In the genomic region with DNA sequence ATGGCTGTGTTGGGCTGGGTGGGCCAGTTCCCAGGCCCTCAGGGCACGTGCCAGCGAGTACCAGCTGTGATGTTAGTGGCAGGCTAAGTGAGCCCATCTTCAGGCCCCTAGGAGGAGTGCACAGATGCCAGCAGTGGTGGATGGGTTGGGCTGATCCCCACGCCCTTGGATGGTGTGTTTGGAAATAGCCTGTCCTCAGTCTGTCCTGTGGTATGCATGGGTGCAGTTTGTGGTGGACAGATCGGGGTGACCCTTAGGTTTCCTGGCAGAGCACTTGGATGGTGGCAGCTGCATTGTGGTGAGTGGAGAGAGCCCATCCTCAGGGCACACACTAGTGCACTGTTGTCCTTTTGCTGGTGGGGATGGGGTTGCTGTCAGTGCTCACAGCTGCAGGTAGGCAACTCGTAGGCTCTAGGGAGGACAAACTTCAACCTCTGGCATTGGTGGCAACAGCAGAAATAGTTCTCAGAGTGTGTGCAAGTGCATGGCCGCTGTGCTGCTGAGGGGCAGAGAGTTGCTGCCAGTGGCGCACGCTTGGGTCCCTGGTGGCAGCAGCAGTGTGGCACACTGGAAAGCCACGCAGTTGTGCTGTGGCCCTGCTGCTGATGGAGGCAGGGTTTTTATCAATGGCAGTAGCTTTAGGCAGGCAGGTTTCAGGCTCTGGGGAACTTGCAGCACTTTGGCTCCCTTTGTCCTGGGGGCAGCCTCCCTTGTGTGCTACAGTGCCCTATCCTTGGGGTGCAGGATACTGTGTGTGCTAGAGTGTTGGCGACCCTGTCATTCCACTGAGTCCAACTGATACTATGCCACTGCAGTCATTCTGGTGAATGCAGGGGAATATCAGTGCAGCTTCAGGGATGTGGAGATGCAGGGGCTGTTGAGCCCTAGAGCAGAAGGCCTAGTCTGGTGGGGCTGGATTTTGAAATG, we compare ENCODE assay signal across 1 cellular context.
TF ChIP-seq lines count a peak whose summit lies in the region.

No MANE protein-coding gene starts in this region.

TF ChIP-seq in HepG2, 621 proteins besides CTCF, POLR2A, EP300 and RAD21 (continued from another document):
- TF ChIP-seq, protein P1, sequence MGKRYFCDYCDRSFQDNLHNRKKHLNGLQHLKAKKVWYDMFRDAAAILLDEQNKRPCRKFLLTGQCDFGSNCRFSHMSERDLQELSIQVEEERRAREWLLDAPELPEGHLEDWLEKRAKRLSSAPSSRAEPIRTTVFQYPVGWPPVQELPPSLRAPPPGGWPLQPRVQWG (CRISPR knock-in tag; IDR thresholded peaks at IDR 0.05; ENCODE audit: borderline replicate concordance, low read depth) = no peak
- TF ChIP-seq ZSCAN25 (CRISPR knock-in tag; IDR thresholded peaks at IDR 0.05) = no peak
- TF ChIP-seq AGO2 (optimal IDR thresholded peaks at IDR 0.05; ENCODE audit: low read depth, low read length) = peak; percentile 34
- TF ChIP-seq, protein P2, sequence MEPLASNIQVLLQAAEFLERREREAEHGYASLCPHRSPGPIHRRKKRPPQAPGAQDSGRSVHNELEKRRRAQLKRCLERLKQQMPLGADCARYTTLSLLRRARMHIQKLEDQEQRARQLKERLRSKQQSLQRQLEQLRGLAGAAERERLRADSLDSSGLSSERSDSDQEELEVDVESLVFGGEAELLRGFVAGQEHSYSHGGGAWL (CRISPR knock-in tag; IDR thresholded peaks at IDR 0.05) = 0 out of 2 replicates have a peak, but pooled peaks have one; percentile 32
- TF ChIP-seq ZBTB7B (CRISPR knock-in tag; IDR thresholded peaks at IDR 0.05) = no peak
- 0 out of 2 replicates have a peak, but pooled peaks have one; percentile 41 for TF ChIP-seq ZNF619 (CRISPR knock-in tag; IDR thresholded peaks at IDR 0.05)
- TF ChIP-seq, protein P3, sequence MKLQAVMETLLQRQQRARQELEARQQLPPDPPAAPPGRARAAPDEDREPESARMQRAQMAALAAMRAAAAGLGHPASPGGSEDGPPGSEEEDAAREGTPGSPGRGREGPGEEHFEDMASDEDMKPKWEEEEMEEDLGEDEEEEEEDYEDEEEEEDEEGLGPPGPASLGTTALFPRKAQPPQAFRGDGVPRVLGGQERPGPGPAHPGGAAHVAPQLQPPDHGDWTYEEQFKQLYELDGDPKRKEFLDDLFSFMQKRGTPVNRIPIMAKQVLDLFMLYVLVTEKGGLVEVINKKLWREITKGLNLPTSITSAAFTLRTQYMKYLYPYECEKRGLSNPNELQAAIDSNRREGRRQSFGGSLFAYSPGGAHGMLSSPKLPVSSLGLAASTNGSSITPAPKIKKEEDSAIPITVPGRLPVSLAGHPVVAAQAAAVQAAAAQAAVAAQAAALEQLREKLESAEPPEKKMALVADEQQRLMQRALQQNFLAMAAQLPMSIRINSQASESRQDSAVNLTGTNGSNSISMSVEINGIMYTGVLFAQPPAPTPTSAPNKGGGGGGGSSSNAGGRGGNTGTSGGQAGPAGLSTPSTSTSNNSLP (IDR thresholded peaks at IDR 0.05; ENCODE audit: low read depth, low read length) = no peak
- no peak for TF ChIP-seq RFX3 (CRISPR knock-in tag; IDR thresholded peaks at IDR 0.05)
- TF ChIP-seq ZC3H4 (CRISPR knock-in tag; IDR thresholded peaks at IDR 0.05; ENCODE audit: borderline replicate concordance) = no peak
- no peak for TF ChIP-seq ZNF335 (CRISPR knock-in tag; IDR thresholded peaks at IDR 0.05)
- TF ChIP-seq, protein P4, sequence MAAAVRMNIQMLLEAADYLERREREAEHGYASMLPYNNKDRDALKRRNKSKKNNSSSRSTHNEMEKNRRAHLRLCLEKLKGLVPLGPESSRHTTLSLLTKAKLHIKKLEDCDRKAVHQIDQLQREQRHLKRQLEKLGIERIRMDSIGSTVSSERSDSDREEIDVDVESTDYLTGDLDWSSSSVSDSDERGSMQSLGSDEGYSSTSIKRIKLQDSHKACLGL (CRISPR knock-in tag; IDR thresholded peaks at IDR 0.05) = 0 out of 2 replicates have a peak, but pooled peaks have one; percentile 24
- no peak for TF ChIP-seq SAP130 (CRISPR knock-in tag; IDR thresholded peaks at IDR 0.05; ENCODE audit: low read depth)
- TF ChIP-seq, protein P5, sequence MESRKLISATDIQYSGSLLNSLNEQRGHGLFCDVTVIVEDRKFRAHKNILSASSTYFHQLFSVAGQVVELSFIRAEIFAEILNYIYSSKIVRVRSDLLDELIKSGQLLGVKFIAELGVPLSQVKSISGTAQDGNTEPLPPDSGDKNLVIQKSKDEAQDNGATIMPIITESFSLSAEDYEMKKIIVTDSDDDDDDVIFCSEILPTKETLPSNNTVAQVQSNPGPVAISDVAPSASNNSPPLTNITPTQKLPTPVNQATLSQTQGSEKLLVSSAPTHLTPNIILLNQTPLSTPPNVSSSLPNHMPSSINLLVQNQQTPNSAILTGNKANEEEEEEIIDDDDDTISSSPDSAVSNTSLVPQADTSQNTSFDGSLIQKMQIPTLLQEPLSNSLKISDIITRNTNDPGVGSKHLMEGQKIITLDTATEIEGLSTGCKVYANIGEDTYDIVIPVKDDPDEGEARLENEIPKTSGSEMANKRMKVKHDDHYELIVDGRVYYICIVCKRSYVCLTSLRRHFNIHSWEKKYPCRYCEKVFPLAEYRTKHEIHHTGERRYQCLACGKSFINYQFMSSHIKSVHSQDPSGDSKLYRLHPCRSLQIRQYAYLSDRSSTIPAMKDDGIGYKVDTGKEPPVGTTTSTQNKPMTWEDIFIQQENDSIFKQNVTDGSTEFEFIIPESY (CRISPR knock-in tag; IDR thresholded peaks at IDR 0.05) = 0 out of 2 replicates have a peak, but pooled peaks have one; percentile 18
- peak; percentile 72; the same call in 1 of the 2 replicates for TF ChIP-seq NRL (CRISPR knock-in tag; IDR thresholded peaks at IDR 0.05; ENCODE audit: borderline replicate concordance)
- no peak for TF ChIP-seq MLLT10 (CRISPR knock-in tag; IDR thresholded peaks at IDR 0.05)
- peak; percentile 30; the same call in 1 of the 2 replicates for TF ChIP-seq KDM5B (CRISPR knock-in tag; IDR thresholded peaks at IDR 0.05; ENCODE audit: borderline replicate concordance)
- TF ChIP-seq, protein P6, sequence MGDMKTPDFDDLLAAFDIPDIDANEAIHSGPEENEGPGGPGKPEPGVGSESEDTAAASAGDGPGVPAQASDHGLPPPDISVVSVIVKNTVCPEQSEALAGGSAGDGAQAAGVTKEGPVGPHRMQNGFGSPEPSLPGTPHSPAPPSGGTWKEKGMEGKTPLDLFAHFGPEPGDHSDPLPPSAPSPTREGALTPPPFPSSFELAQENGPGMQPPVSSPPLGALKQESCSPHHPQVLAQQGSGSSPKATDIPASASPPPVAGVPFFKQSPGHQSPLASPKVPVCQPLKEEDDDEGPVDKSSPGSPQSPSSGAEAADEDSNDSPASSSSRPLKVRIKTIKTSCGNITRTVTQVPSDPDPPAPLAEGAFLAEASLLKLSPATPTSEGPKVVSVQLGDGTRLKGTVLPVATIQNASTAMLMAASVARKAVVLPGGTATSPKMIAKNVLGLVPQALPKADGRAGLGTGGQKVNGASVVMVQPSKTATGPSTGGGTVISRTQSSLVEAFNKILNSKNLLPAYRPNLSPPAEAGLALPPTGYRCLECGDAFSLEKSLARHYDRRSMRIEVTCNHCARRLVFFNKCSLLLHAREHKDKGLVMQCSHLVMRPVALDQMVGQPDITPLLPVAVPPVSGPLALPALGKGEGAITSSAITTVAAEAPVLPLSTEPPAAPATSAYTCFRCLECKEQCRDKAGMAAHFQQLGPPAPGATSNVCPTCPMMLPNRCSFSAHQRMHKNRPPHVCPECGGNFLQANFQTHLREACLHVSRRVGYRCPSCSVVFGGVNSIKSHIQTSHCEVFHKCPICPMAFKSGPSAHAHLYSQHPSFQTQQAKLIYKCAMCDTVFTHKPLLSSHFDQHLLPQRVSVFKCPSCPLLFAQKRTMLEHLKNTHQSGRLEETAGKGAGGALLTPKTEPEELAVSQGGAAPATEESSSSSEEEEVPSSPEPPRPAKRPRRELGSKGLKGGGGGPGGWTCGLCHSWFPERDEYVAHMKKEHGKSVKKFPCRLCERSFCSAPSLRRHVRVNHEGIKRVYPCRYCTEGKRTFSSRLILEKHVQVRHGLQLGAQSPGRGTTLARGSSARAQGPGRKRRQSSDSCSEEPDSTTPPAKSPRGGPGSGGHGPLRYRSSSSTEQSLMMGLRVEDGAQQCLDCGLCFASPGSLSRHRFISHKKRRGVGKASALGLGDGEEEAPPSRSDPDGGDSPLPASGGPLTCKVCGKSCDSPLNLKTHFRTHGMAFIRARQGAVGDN (CRISPR knock-in tag; IDR thresholded peaks at IDR 0.05) = peak; percentile 45
- TF ChIP-seq ZNF879 (CRISPR knock-in tag; IDR thresholded peaks at IDR 0.05) = no peak
- 0 out of 2 replicates have a peak, but pooled peaks have one; percentile 15 for TF ChIP-seq SALL1 (CRISPR knock-in tag; IDR thresholded peaks at IDR 0.05)
- TF ChIP-seq SNAI1 (CRISPR knock-in tag; IDR thresholded peaks at IDR 0.05; ENCODE audit: borderline replicate concordance) = no peak
- peak; percentile 21 for TF ChIP-seq GABPA (IDR thresholded peaks at IDR 0.05; ENCODE audit: low read depth, low read length)
- no peak for TF ChIP-seq GABPA (CRISPR knock-in tag; IDR thresholded peaks at IDR 0.05; ENCODE audit: low read depth)
- TF ChIP-seq, protein P7, sequence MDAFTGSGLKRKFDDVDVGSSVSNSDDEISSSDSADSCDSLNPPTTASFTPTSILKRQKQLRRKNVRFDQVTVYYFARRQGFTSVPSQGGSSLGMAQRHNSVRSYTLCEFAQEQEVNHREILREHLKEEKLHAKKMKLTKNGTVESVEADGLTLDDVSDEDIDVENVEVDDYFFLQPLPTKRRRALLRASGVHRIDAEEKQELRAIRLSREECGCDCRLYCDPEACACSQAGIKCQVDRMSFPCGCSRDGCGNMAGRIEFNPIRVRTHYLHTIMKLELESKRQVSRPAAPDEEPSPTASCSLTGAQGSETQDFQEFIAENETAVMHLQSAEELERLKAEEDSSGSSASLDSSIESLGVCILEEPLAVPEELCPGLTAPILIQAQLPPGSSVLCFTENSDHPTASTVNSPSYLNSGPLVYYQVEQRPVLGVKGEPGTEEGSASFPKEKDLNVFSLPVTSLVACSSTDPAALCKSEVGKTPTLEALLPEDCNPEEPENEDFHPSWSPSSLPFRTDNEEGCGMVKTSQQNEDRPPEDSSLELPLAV (CRISPR knock-in tag; conservative IDR thresholded peaks at IDR 0.05; ENCODE audit: low read depth) = no peak
- TF ChIP-seq ZBTB38 (CRISPR knock-in tag; IDR thresholded peaks at IDR 0.05) = peak; percentile 11; the same call in 1 of the 2 replicates
- TF ChIP-seq, protein P8, sequence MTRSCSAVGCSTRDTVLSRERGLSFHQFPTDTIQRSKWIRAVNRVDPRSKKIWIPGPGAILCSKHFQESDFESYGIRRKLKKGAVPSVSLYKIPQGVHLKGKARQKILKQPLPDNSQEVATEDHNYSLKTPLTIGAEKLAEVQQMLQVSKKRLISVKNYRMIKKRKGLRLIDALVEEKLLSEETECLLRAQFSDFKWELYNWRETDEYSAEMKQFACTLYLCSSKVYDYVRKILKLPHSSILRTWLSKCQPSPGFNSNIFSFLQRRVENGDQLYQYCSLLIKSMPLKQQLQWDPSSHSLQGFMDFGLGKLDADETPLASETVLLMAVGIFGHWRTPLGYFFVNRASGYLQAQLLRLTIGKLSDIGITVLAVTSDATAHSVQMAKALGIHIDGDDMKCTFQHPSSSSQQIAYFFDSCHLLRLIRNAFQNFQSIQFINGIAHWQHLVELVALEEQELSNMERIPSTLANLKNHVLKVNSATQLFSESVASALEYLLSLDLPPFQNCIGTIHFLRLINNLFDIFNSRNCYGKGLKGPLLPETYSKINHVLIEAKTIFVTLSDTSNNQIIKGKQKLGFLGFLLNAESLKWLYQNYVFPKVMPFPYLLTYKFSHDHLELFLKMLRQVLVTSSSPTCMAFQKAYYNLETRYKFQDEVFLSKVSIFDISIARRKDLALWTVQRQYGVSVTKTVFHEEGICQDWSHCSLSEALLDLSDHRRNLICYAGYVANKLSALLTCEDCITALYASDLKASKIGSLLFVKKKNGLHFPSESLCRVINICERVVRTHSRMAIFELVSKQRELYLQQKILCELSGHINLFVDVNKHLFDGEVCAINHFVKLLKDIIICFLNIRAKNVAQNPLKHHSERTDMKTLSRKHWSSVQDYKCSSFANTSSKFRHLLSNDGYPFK (CRISPR knock-in tag; IDR thresholded peaks at IDR 0.05; ENCODE audit: borderline replicate concordance) = peak; percentile 52; the same call in 1 of the 2 replicates
- TF ChIP-seq, protein P9, sequence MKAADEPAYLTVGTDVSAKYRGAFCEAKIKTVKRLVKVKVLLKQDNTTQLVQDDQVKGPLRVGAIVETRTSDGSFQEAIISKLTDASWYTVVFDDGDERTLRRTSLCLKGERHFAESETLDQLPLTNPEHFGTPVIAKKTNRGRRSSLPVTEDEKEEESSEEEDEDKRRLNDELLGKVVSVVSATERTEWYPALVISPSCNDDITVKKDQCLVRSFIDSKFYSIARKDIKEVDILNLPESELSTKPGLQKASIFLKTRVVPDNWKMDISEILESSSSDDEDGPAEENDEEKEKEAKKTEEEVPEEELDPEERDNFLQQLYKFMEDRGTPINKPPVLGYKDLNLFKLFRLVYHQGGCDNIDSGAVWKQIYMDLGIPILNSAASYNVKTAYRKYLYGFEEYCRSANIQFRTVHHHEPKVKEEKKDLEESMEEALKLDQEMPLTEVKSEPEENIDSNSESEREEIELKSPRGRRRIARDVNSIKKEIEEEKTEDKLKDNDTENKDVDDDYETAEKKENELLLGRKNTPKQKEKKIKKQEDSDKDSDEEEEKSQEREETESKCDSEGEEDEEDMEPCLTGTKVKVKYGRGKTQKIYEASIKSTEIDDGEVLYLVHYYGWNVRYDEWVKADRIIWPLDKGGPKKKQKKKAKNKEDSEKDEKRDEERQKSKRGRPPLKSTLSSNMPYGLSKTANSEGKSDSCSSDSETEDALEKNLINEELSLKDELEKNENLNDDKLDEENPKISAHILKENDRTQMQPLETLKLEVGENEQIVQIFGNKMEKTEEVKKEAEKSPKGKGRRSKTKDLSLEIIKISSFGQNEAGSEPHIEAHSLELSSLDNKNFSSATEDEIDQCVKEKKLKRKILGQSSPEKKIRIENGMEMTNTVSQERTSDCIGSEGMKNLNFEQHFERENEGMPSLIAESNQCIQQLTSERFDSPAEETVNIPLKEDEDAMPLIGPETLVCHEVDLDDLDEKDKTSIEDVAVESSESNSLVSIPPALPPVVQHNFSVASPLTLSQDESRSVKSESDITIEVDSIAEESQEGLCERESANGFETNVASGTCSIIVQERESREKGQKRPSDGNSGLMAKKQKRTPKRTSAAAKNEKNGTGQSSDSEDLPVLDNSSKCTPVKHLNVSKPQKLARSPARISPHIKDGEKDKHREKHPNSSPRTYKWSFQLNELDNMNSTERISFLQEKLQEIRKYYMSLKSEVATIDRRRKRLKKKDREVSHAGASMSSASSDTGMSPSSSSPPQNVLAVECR (CRISPR knock-in tag; IDR thresholded peaks at IDR 0.05; ENCODE audit: borderline replicate concordance) = no peak
- TF ChIP-seq, protein P10, sequence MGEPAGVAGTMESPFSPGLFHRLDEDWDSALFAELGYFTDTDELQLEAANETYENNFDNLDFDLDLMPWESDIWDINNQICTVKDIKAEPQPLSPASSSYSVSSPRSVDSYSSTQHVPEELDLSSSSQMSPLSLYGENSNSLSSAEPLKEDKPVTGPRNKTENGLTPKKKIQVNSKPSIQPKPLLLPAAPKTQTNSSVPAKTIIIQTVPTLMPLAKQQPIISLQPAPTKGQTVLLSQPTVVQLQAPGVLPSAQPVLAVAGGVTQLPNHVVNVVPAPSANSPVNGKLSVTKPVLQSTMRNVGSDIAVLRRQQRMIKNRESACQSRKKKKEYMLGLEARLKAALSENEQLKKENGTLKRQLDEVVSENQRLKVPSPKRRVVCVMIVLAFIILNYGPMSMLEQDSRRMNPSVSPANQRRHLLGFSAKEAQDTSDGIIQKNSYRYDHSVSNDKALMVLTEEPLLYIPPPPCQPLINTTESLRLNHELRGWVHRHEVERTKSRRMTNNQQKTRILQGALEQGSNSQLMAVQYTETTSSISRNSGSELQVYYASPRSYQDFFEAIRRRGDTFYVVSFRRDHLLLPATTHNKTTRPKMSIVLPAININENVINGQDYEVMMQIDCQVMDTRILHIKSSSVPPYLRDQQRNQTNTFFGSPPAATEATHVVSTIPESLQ (CRISPR knock-in tag; conservative IDR thresholded peaks at IDR 0.05) = no peak
- TF ChIP-seq ZNF253 (CRISPR knock-in tag; IDR thresholded peaks at IDR 0.05; ENCODE audit: borderline replicate concordance) = 0 out of 2 replicates have a peak, but pooled peaks have one; percentile 32
- peak; percentile 24; the same call in 1 of the 2 replicates for TF ChIP-seq KLF13 (CRISPR knock-in tag; IDR thresholded peaks at IDR 0.05)
